7 cellular contexts compared by ENCODE assay signal in genomic region chr7:131105294-131105802, GRCh38.
DNase-seq lines count a peak whose midpoint lies in the region; ATAC-seq and TF ChIP-seq lines count a peak whose summit lies in the region.

No MANE protein-coding gene starts in this region.

- H3K36me3 ChIP-seq in uterus, result no peaks in the 10 kb centered on the region

- peak overlapping the region; percentile 72 for H3K4me3 Mint-ChIP-seq in mesothelial cell of epicardium

- H3K27ac Mint-ChIP-seq in mesothelial cell of epicardium, result peak overlapping the region; percentile 31

- H3K27me3 Mint-ChIP-seq in mesothelial cell of epicardium (ENCODE audit: low read depth), result peaks cover 52% of the 10 kb centered on the region

- ATAC-seq in GM19035 (IDR thresholded peaks at IDR 0.05; ENCODE audit: unreplicated experiment), result peak; percentile 3
- ATAC-seq in GM19452 (IDR thresholded peaks at IDR 0.05; ENCODE audit: unreplicated experiment), result no peak

- H3K4me3 ChIP-seq in NB4 (ENCODE audit: low read depth, low read length) (peak overlapping the region; percentile 37), uterus (peak overlapping the region; percentile 26 to 98)

- H3K4me1 ChIP-seq in uterus, result peaks cover 6 to 13% of the 10 kb centered on the region in 2 donors

- H3K4me1 Mint-ChIP-seq in mesothelial cell of epicardium, result peaks cover 28% of the 10 kb centered on the region

- H3K9me3 ChIP-seq in uterus, result no peaks in the 10 kb centered on the region

- no peaks in the 10 kb centered on the region for H3K9me3 Mint-ChIP-seq in mesothelial cell of epicardium

- H3K36me3 Mint-ChIP-seq in mesothelial cell of epicardium, result no peaks in the 10 kb centered on the region

- peak overlapping the region; percentile 99 to 100 for H3K27ac ChIP-seq in uterus

- DNase-seq in NB4 (ENCODE audit: low read depth), result no peak
- DNase-seq in cerebellum (ENCODE audit: low spot score), result peak; percentile 44
- peak in 1 of 2 experiments; percentile 46 for DNase-seq in mesothelial cell of epicardium (ENCODE audit: low spot score in 2 of 2, unreplicated experiment in 2 of 2)
- peak in 1 of 2 donors; percentile 57 for DNase-seq in uterus
- no peak for DNase-seq in stimulated activated naive CD4-positive, alpha-beta T cell treated with Interleukin-2 at 50 U/mL for 16 hours (lab: John Stamatoyannopoulos, UW)

- TF ChIP-seq POLR2A in NB4 (IDR thresholded peaks at IDR 0.05; ENCODE audit: extremely low read depth, insufficient read length), result no peak
- TF ChIP-seq POLR2A in uterus (IDR thresholded peaks at IDR 0.05), result peak in 1 of 2 donors; percentile 26

- TF ChIP-seq CTCF in NB4 (IDR thresholded peaks at IDR 0.05; ENCODE audit: low read depth, low read length), result no peak
- TF ChIP-seq CTCF in mesothelial cell of epicardium (IDR thresholded peaks at IDR 0.05; ENCODE audit: unreplicated experiment), result no peak
- TF ChIP-seq CTCF in uterus (IDR thresholded peaks at IDR 0.05), result no peak

- no peaks in the 10 kb centered on the region for H3K27me3 ChIP-seq in uterus

- intact Hi-C loops in uterus (cut with DNase I; ENCODE audit: low total_unique reads), result no loop called here
